In genomic region chr1:180502361-180503273, GRCh38 we compare ENCODE assay signal across 1 cellular context.
TF ChIP-seq lines count a peak whose summit lies in the region.

Gene ACBD6 (minus strand): TSS chr1:180502577. CDS start chr1:180502266, 311 bp downstream.

TF ChIP-seq in K562, 482 proteins besides CTCF, POLR2A, EP300 and RAD21 (continued from another document and continues in another):
- peak; percentile 84 for TF ChIP-seq C11orf30 (IDR thresholded peaks at IDR 0.05; ENCODE audit: low read depth)
- no peak for TF ChIP-seq SRSF9 (IDR thresholded peaks at IDR 0.05; ENCODE audit: borderline replicate concordance, low read depth, low read length)
- TF ChIP-seq POLR2B (IDR thresholded peaks at IDR 0.05; ENCODE audit: low read depth, partially characterized antibody): peak; percentile 78
- peak; percentile 35 for TF ChIP-seq ZNF224 (CRISPR knock-in tag; IDR thresholded peaks at IDR 0.05)
- TF ChIP-seq CGGBP1 (CRISPR knock-in tag; IDR thresholded peaks at IDR 0.05): peak; percentile 48; the same call in 1 of the 2 replicates
- TF ChIP-seq MYBL2 (IDR thresholded peaks at IDR 0.05; ENCODE audit: low read depth): peak; percentile 50; the same call in 1 of the 2 replicates
- TF ChIP-seq MYBL2 (CRISPR knock-in tag; IDR thresholded peaks at IDR 0.05; ENCODE audit: borderline replicate concordance): peak; percentile 77; the same call in 1 of the 2 replicates
- peak; percentile 72; the same call in 1 of the 2 replicates for TF ChIP-seq ZKSCAN1 (IDR thresholded peaks at IDR 0.05; ENCODE audit: low read depth, low read length)
- TF ChIP-seq MED1 (CRISPR knock-in tag; IDR thresholded peaks at IDR 0.05; ENCODE audit: borderline replicate concordance): 0 out of 2 replicates have a peak, but pooled peaks have one; percentile 69
- peak; percentile 100 for TF ChIP-seq KAT7 (CRISPR knock-in tag; IDR thresholded peaks at IDR 0.05; ENCODE audit: borderline replicate concordance)
- peak; percentile 56; the same call in 1 of the 2 replicates for TF ChIP-seq ZNF212 (CRISPR knock-in tag; IDR thresholded peaks at IDR 0.05)
- TF ChIP-seq ZNF76 (CRISPR knock-in tag; IDR thresholded peaks at IDR 0.05; ENCODE audit: borderline replicate concordance): peak; percentile 86; the same call in 1 of the 2 replicates
- peak; percentile 98 for TF ChIP-seq FOXP1 (CRISPR knock-in tag; IDR thresholded peaks at IDR 0.05)
- TF ChIP-seq RBM22 (IDR thresholded peaks at IDR 0.05; ENCODE audit: low read depth, low read length, poor library complexity, severe bottlenecking): peak; percentile 65
- peak in 1 of 2 experiments; percentile 38; a peak in 2 of 4 replicates for TF ChIP-seq MLLT1 (IDR thresholded peaks at IDR 0.05)
- peak; percentile 95 for TF ChIP-seq RAD51 (IDR thresholded peaks at IDR 0.05; ENCODE audit: borderline replicate concordance, low read depth)
- peak; percentile 73 for TF ChIP-seq SMARCA4 (IDR thresholded peaks at IDR 0.05)
- TF ChIP-seq ZNF639 (CRISPR knock-in tag; conservative IDR thresholded peaks at IDR 0.05 in 1 of 2, IDR thresholded peaks at IDR 0.05 in 1 of 2): peak in 1 of 2 experiments; percentile 96; a peak in 2 of 4 replicates
- TF ChIP-seq ZBTB43 (CRISPR knock-in tag; IDR thresholded peaks at IDR 0.05): peak; percentile 83; the same call in 1 of the 2 replicates
- TF ChIP-seq ZNF75A (CRISPR knock-in tag; IDR thresholded peaks at IDR 0.05): no peak
- TF ChIP-seq HNRNPK (IDR thresholded peaks at IDR 0.05; ENCODE audit: low read depth, low read length, poor library complexity, severe bottlenecking): peak; percentile 48
- peak; percentile 94; the same call in 1 of the 2 replicates for TF ChIP-seq MTA3 (IDR thresholded peaks at IDR 0.05; ENCODE audit: borderline replicate concordance)
- TF ChIP-seq CREB3L1 (IDR thresholded peaks at IDR 0.05; ENCODE audit: borderline replicate concordance, low read depth): peak; percentile 88; the same call in 1 of the 2 replicates
- peak; percentile 97 for TF ChIP-seq NCOA1 (IDR thresholded peaks at IDR 0.05; ENCODE audit: low read depth)
- peak; percentile 97 for TF ChIP-seq HMGXB4 (CRISPR knock-in tag; IDR thresholded peaks at IDR 0.05)
- TF ChIP-seq ZHX1 (conservative IDR thresholded peaks at IDR 0.05; ENCODE audit: low read length): 0 out of 2 replicates have a peak, but pooled peaks have one; percentile 54
- peak; percentile 37; the same call in 1 of the 2 replicates for TF ChIP-seq ZBTB49 (CRISPR knock-in tag; IDR thresholded peaks at IDR 0.05; ENCODE audit: borderline replicate concordance)
- TF ChIP-seq KHSRP (IDR thresholded peaks at IDR 0.05): no peak
- TF ChIP-seq TOE1 (IDR thresholded peaks at IDR 0.05; ENCODE audit: borderline replicate concordance): peak; percentile 94
- 0 out of 2 replicates have a peak, but pooled peaks have one; percentile 32 for TF ChIP-seq TOE1 (CRISPR knock-in tag; IDR thresholded peaks at IDR 0.05; ENCODE audit: borderline replicate concordance, low read depth)
- TF ChIP-seq BMI1 (IDR thresholded peaks at IDR 0.05; ENCODE audit: low read length): no peak
- TF ChIP-seq DPF2 (IDR thresholded peaks at IDR 0.05): peak; percentile 13; the same call in 1 of the 2 replicates
- peak; percentile 98 for TF ChIP-seq HDAC6 (IDR thresholded peaks at IDR 0.05; ENCODE audit: low read depth, low read length)
- peak; percentile 38 to 75; a peak in 3 of 4 replicates for TF ChIP-seq HDAC1 (IDR thresholded peaks at IDR 0.05)
- TF ChIP-seq SRSF1 (IDR thresholded peaks at IDR 0.05; ENCODE audit: low read depth, low read length): no peak
- no peak for TF ChIP-seq ZNF696 (CRISPR knock-in tag; conservative IDR thresholded peaks at IDR 0.05)
- peak; percentile 74 to 86; a peak in 2 of 4 replicates for TF ChIP-seq SIN3A (IDR thresholded peaks at IDR 0.05; ENCODE audit: borderline replicate concordance in 2 of 2, control insufficient read depth in 1 of 2, low read depth in 2 of 2, low read length in 2 of 2)
- peak; percentile 86; the same call in 1 of the 2 replicates for TF ChIP-seq SMAD4 (CRISPR knock-in tag; conservative IDR thresholded peaks at IDR 0.05)
- peak; percentile 32 for TF ChIP-seq ZBED1 (IDR thresholded peaks at IDR 0.05)
- TF ChIP-seq CBFA2T2 (conservative IDR thresholded peaks at IDR 0.05): peak; percentile 70
- TF ChIP-seq ZNF24 (IDR thresholded peaks at IDR 0.05): peak; percentile 75; the same call in 1 of the 2 replicates
- TF ChIP-seq L3MBTL2 (IDR thresholded peaks at IDR 0.05): peak; percentile 98
- peak in 1 of 2 experiments; percentile 90; a peak in 2 of 4 replicates for TF ChIP-seq KDM4B (IDR thresholded peaks at IDR 0.05; ENCODE audit: borderline replicate concordance in 2 of 2, low read depth in 1 of 2)
- no peak for TF ChIP-seq ZBTB5 (IDR thresholded peaks at IDR 0.05)
- TF ChIP-seq ARID3B (CRISPR knock-in tag; IDR thresholded peaks at IDR 0.05; ENCODE audit: borderline replicate concordance): peak; percentile 3; the same call in 1 of the 2 replicates
